8 cellular contexts compared by ENCODE assay signal in genomic region chr6:105994522-105995402, GRCh38.
A peak's percentile ranks its signal among the peaks of the same experiment; 100 is the strongest.
DNase-seq lines count a peak whose midpoint lies in the region; ATAC-seq and TF ChIP-seq lines count a peak whose summit lies in the region.

No MANE protein-coding gene starts in this region.

- peaks cover 0 to 6% (median 0%) of the 10 kb centered on the region in 11 experiments; a peak in 1 of 22 replicates for H4K20me1 ChIP-seq in BLaER1 treated with 17β-estradiol and CSF1 and Interleukin-3, amounts not matched to agents 10 nM and 100 nM

- no peak for TF ChIP-seq POLR2A in GM18505 (IDR thresholded peaks at IDR 0.05; ENCODE audit: borderline replicate concordance, extremely low read depth, insufficient read depth, insufficient read length)

- peak overlapping the region; percentile 55 to 76 (median 64) for H3K4me3 ChIP-seq in BLaER1 treated with 17β-estradiol and CSF1 and Interleukin-3, amounts not matched to agents 10 nM and 100 nM
- H3K4me3 ChIP-seq in HFF-Myc (replicated peaks; ENCODE audit: low read depth, low read length) (peak overlapping the region; percentile 67), psoas muscle (peak overlapping the region; percentile 75)

- peak overlapping the region; percentile 62 to 93 (median 78) for H3K9ac ChIP-seq in BLaER1 treated with 17β-estradiol and CSF1 and Interleukin-3, amounts not matched to agents 10 nM and 100 nM

- H3K27ac ChIP-seq in BLaER1 treated with 17β-estradiol and CSF1 and Interleukin-3, amounts not matched to agents 10 nM and 100 nM: peak overlapping the region; percentile 56 to 96 (median 75)
- H3K27ac ChIP-seq in adipose tissue (ENCODE audit: low read depth, low read length) (peak overlapping the region; percentile 44), psoas muscle (peak overlapping the region; percentile 69)

- peaks cover 0 to 10% (median 0%) of the 10 kb centered on the region in 11 experiments; a peak in 4 of 22 replicates for H3K9me3 ChIP-seq in BLaER1 treated with 17β-estradiol and CSF1 and Interleukin-3, amounts not matched to agents 10 nM and 100 nM (replicated peaks in 1 of 11)
- no peaks in the 10 kb centered on the region for H3K9me3 ChIP-seq in psoas muscle

- H3K4me2 ChIP-seq in BLaER1 treated with 17β-estradiol and CSF1 and Interleukin-3, amounts not matched to agents 10 nM and 100 nM: peak overlapping the region; percentile 75 to 97 (median 91)

- ATAC-seq in left cardiac atrium (peak; percentile 25 to 67), psoas muscle (peak; percentile 60 to 73 (median 66)), GM21576 (IDR thresholded peaks at IDR 0.05; ENCODE audit: unreplicated experiment) (no peak), GM18505 (IDR thresholded peaks at IDR 0.05; ENCODE audit: unreplicated experiment) (no peak)

- WGBS in adipose tissue, 3 donors: 1 to 2% (median 2%) methylated on average over 58 to 60 of the region's 60 CpGs
- WGBS in psoas muscle, 3 donors: 1 to 2% (median 1%) methylated on average over 60 of the region's 60 CpGs

- TF ChIP-seq CTCF in HFF-Myc (IDR thresholded peaks at IDR 0.05; ENCODE audit: low read depth, low read length, missing control alignments) (no peak), psoas muscle (IDR thresholded peaks at IDR 0.05) (no peak)

- peaks cover 60 to 88% (median 85%) of the 10 kb centered on the region in 11 experiments for H3K27me3 ChIP-seq in BLaER1 treated with 17β-estradiol and CSF1 and Interleukin-3, amounts not matched to agents 10 nM and 100 nM
- peaks cover 8 to 83% (median 13%) of the 10 kb centered on the region in 3 donors for H3K27me3 ChIP-seq in psoas muscle (ENCODE audit: insufficient read depth in 3 of 3, low read length in 2 of 3)

- DNase-seq in HFF-Myc (ENCODE audit: extremely low read depth, low read depth): peak; percentile 35
- DNase-seq in SKM-1 treated with dmso at 0.1 percent for 144 hours (lab: John Stamatoyannopoulos, UW; ENCODE audit: unreplicated experiment): peak; percentile 61
- DNase-seq in left cardiac atrium: peak; percentile 57
- DNase-seq in psoas muscle: peak; percentile 60 to 80

- H3K4me1 ChIP-seq in BLaER1 treated with 17β-estradiol and CSF1 and Interleukin-3, amounts not matched to agents 10 nM and 100 nM: peaks cover 4 to 32% (median 29%) of the 10 kb centered on the region in 10 experiments; a peak in 19 of 20 replicates
- H3K4me1 ChIP-seq in psoas muscle: peaks cover 18% of the 10 kb centered on the region

- no peaks in the 10 kb centered on the region for H3K36me3 ChIP-seq in BLaER1 treated with 17β-estradiol and CSF1 and Interleukin-3, amounts not matched to agents 10 nM and 100 nM
- H3K36me3 ChIP-seq in psoas muscle (ENCODE audit: insufficient read depth in 1 of 2, low read depth in 1 of 2): no peaks in the 10 kb centered on the region

- intact Hi-C loops in left cardiac atrium (cut with DNase I): loop anchor here in 1 of 2 donors (5.0 kb wide), 1 partner anchor 507 kb away; no protein-coding TSS in a partner anchor
- intact Hi-C loops in psoas muscle (cut with DNase I): loop anchor here in 1 of 2 donors (5.0 to 10.0 kb wide), 3 partner anchors 98 to 262 kb away; no protein-coding TSS in a partner anchor

Comparison
In these comparisons a context has a peak if more than half of its experiments do, and no peak if none do; other contexts are left out.
1. ATAC-seq: peak in left cardiac atrium (2 of 2) and psoas muscle (4 of 4); none in GM21576 (single experiment) and GM18505 (single experiment).
2. Peak in every context shown above with its lines, with median percentiles within 50 percentile points of each other: H3K27ac ChIP-seq, H3K4me3 ChIP-seq and DNase-seq.